In the genomic region with DNA sequence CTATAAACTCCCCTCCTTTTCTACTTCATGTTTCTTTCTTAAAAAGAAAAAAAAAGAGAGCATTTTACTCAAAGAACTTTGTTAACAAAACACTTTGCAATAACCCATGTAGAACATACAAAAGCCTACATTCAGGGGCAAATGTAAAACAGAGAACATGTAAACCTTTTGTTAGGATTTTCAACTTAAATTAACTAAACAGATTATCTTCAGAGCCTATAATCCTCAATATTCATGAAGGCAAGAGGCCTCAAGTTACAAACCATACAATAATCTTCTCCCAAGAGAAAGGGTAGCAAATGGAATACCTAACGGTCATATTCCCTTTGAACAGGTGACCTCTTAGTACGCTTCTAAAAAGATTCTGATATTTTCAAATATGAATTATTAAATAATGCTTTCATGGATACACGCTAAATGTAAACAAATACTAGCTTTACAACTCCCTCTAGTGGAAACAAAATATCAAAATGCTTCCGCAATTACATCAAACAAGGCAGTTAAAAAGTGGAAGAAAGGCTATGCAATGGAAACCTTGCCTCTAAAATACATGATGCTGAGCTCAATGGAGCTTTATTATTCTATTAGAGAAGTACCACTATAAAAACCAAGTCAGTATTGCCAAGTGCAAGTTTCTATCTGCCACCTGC, we compare ENCODE assay signal across 8 cellular contexts. TPM values are rescaled to one million over a fixed set of nuclear protein-coding genes. Genes with fewer than 3 reads are reported as not detected.
DNase-seq lines count a peak whose midpoint lies in the region; ATAC-seq, FAIRE-seq and TF ChIP-seq lines count a peak whose summit lies in the region.

No MANE protein-coding gene starts in this region.

- no peak overlapping the region for H3K9ac ChIP-seq in endothelial cell of umbilical vein (replicated peaks; ENCODE audit: extremely low read depth, insufficient read depth, low read length)

- no peaks in the 10 kb centered on the region for H3K9me3 Mint-ChIP-seq in progenitor cell of endocrine pancreas (ENCODE audit: low read depth)

- ATAC-seq in GM21786 (IDR thresholded peaks at IDR 0.05; ENCODE audit: unreplicated experiment) = no peak

- no peak overlapping the region for H3K27ac ChIP-seq in endothelial cell of umbilical vein (ENCODE audit: insufficient read depth, low read depth, low read length)

- no peaks in the 10 kb centered on the region for H4K20me1 ChIP-seq in endothelial cell of umbilical vein (replicated peaks; ENCODE audit: control insufficient read depth, extremely low read depth, insufficient read depth, low read length)

- H2AFZ ChIP-seq in endothelial cell of umbilical vein (ENCODE audit: low read depth, low read length) = peak overlapping the region; percentile 30

- peak; percentile 23 for TF ChIP-seq CTCF in GM12864 (IDR thresholded peaks at IDR 0.05; ENCODE audit: low read depth, low read length, missing control alignments)
- TF ChIP-seq CTCF in endothelial cell of umbilical vein (IDR thresholded peaks at IDR 0.05; ENCODE audit: extremely low read depth in 1 of 2, insufficient read depth in 1 of 2, low read depth in 1 of 2, low read length in 2 of 2) = peak; percentile 24 to 25
- TF ChIP-seq CTCF in progenitor cell of endocrine pancreas (IDR thresholded peaks at IDR 0.05; ENCODE audit: unreplicated experiment) = peak; percentile 43

- H3K4me1 ChIP-seq in endothelial cell of umbilical vein (ENCODE audit: control insufficient read depth, extremely low read depth, insufficient read depth, low read length) = peaks cover 1% of the 10 kb centered on the region

- H3K4me2 ChIP-seq in endothelial cell of umbilical vein (ENCODE audit: insufficient read depth, low read length) = peak overlapping the region; percentile 31

- dilution Hi-C loops in endothelial cell of umbilical vein (cut with MboI; ENCODE audit: extremely low pct_ligation_motif_present, low sequenced_read_pairs) = no loop called here

- no peaks in the 10 kb centered on the region for H3K36me3 ChIP-seq in endothelial cell of umbilical vein (ENCODE audit: control insufficient read depth in 2 of 2, extremely low read depth in 1 of 2, insufficient read depth in 2 of 2, low read length in 2 of 2)

- H3K27me3 Mint-ChIP-seq in progenitor cell of endocrine pancreas = no peaks in the 10 kb centered on the region

- POLR2A ChIA-PET in endothelial cell of umbilical vein (lab: Charles Lee) = interaction anchor here (0.6 kb wide), 1 partner anchor 431 kb away, joined by 3 read pairs; no protein-coding TSS in a partner anchor

- H3K27ac Mint-ChIP-seq in progenitor cell of endocrine pancreas = no peak overlapping the region

- peaks cover 1% of the 10 kb centered on the region for H3K4me1 Mint-ChIP-seq in progenitor cell of endocrine pancreas (ENCODE audit: low read depth)

- peak; percentile 50 for FAIRE-seq in endothelial cell of umbilical vein (lab: Jason Lieb, UNC)

- intact Hi-C loops in endothelial cell of umbilical vein (cut with micrococcal nuclease) = loop anchor here (1.0 to 2.0 kb wide), 3 partner anchors 82 to 443 kb away; no protein-coding TSS in a partner anchor

- no TSS peak for BruUV-seq in endothelial cell of umbilical vein (replicated peaks; lab: Mats Ljungman, UMichigan)

- no peaks in the 10 kb centered on the region for H3K36me3 Mint-ChIP-seq in progenitor cell of endocrine pancreas (ENCODE audit: insufficient read depth)

- H3K9me3 ChIP-seq in endothelial cell of umbilical vein (replicated peaks; ENCODE audit: control insufficient read depth, insufficient read depth, low read length) = no peaks in the 10 kb centered on the region

- no peaks in the 10 kb centered on the region for H3K9me1 ChIP-seq in endothelial cell of umbilical vein (replicated peaks; ENCODE audit: control insufficient read depth, extremely low read depth, insufficient read depth, low read length)

- CTCF ChIA-PET in endothelial cell of umbilical vein (lab: Charles Lee) = interaction anchor here (0.6 to 5.0 kb wide), 43 partner anchors 8 to 1345 kb away, joined by 3 to 91 read pairs (median 5); partner anchors contain the start of genes CEP152 and FBN1

- no peaks in the 10 kb centered on the region for H3K27me3 ChIP-seq in endothelial cell of umbilical vein (ENCODE audit: control insufficient read depth in 2 of 2, insufficient read depth in 2 of 2, low read length in 2 of 2)

- no peak for TF ChIP-seq POLR2A in endothelial cell of umbilical vein (IDR thresholded peaks at IDR 0.05; ENCODE audit: low read depth, low read length)

- H3K4me3 ChIP-seq in GM12864 (ENCODE audit: low read depth, low read length) (no peak overlapping the region), endothelial cell of umbilical vein (replicated peaks in 1 of 3; ENCODE audit: insufficient read depth in 1 of 3, low read depth in 1 of 3, low read length in 3 of 3) (no peak overlapping the region)

- peaks cover 15% of the 10 kb centered on the region for H3K79me2 ChIP-seq in endothelial cell of umbilical vein (ENCODE audit: control insufficient read depth, insufficient read depth, low read length)

- H3K4me3 Mint-ChIP-seq in progenitor cell of endocrine pancreas (ENCODE audit: low read depth) = no peak overlapping the region

- DNase-seq in GM12864 (ENCODE audit: low read depth) (no peak), NCI-H460 (ENCODE audit: extremely low read depth, low read depth) (peak; percentile 17), endothelial cell of umbilical vein (ENCODE audit: low read depth, low spot score) (peak; percentile 72), progenitor cell of endocrine pancreas (ENCODE audit: low spot score, unreplicated experiment) (no peak), NK-92 (lab: John Stamatoyannopoulos, UW; ENCODE audit: unreplicated experiment) (no peak), 8988T (no peak), SHP77 treated with DMSO at 0.1 percent for 48 hours (lab: John Stamatoyannopoulos, UW) (no peak)

TF ChIP-seq in endothelial cell of umbilical vein, 7 proteins besides CTCF, POLR2A, EP300 and RAD21:
- TF ChIP-seq, protein P1, sequence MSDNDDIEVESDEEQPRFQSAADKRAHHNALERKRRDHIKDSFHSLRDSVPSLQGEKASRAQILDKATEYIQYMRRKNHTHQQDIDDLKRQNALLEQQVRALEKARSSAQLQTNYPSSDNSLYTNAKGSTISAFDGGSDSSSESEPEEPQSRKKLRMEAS (IDR thresholded peaks at IDR 0.05; ENCODE audit: insufficient read depth, insufficient read length) = no peak
- no peak for TF ChIP-seq EZH2 (IDR thresholded peaks at IDR 0.05; ENCODE audit: borderline replicate concordance, low read depth, low read length, severe bottlenecking)
- no peak for TF ChIP-seq JUN (IDR thresholded peaks at IDR 0.05; ENCODE audit: borderline replicate concordance, insufficient read depth, insufficient read length, low read depth)
- no peak for TF ChIP-seq FOS (IDR thresholded peaks at IDR 0.05; ENCODE audit: borderline replicate concordance, insufficient read depth, low read length)
- no peak for TF ChIP-seq MYC (IDR thresholded peaks at IDR 0.05; ENCODE audit: low read depth, low read length)
- no peak for TF ChIP-seq GATA2 (IDR thresholded peaks at IDR 0.05; ENCODE audit: insufficient read depth, insufficient read length, low read depth, low read length)
- no peak for TF ChIP-seq POLR2AphosphoS5 (IDR thresholded peaks at IDR 0.05; ENCODE audit: insufficient read depth, low read depth, low read length)
TF ChIP-seq in endothelial cell of umbilical vein: peak in this region for 0.

RNA-seq across cellular contexts. Expression of gene CEP152, which starts 9.9 kb away (rescaled TPM):
- 9.9 and 12.5 TPM in 2 replicates for total RNA-seq in NCI-H460 (2014; rRNA removed; shearing (Covaris generic))
- 12.7 and 15.0 TPM in 2 replicates for polyA plus RNA-seq in NCI-H460 (2014; cell fraction: nucleus; rRNA removed)
- total RNA-seq in endothelial cell of umbilical vein (13.8 and 15.7 TPM in 2 replicates), progenitor cell of endocrine pancreas (8.4 and 9.5 TPM in 2 replicates)
- 1.1 and 3.0 TPM in 2 replicates for polyA plus RNA-seq in endothelial cell of umbilical vein
- 1.3 and 1.4 TPM in 2 replicates for polyA plus RNA-seq in endothelial cell of umbilical vein (2011; cell fraction: cytosol; rRNA removed)
- 6.9 and 9.2 TPM in 2 replicates for polyA plus RNA-seq in endothelial cell of umbilical vein (2011; cell fraction: nucleus; rRNA removed)
- 4.5 and 6.7 TPM in 2 replicates for polyA plus RNA-seq in endothelial cell of umbilical vein (2012)
- 12.9 and 19.2 TPM in 2 replicates for polyA minus RNA-seq in endothelial cell of umbilical vein
- polyA minus RNA-seq in endothelial cell of umbilical vein (2011; cell fraction: cytosol; rRNA and poly(A)+ RNA removed) = 10.3 TPM
- polyA minus RNA-seq in endothelial cell of umbilical vein (2011; cell fraction: nucleus; rRNA and poly(A)+ RNA removed) = 27.6 and 29.2 TPM in 2 replicates

Comparison
In these comparisons a context has a peak if more than half of its experiments do, and no peak if none do; other contexts are left out.
1. DNase-seq: peak in NCI-H460 (single experiment) and endothelial cell of umbilical vein (single experiment); none in GM12864 (single experiment), progenitor cell of endocrine pancreas (single experiment), NK-92 (single experiment), 8988T (single experiment) and SHP77 treated with DMSO at 0.1 percent for 48 hours (single experiment).
2. Peak in every context shown above with its lines, with median percentiles within 50 percentile points of each other: CTCF ChIP-seq.